ENCODE assay signal across 8 cellular contexts in the genomic region with DNA sequence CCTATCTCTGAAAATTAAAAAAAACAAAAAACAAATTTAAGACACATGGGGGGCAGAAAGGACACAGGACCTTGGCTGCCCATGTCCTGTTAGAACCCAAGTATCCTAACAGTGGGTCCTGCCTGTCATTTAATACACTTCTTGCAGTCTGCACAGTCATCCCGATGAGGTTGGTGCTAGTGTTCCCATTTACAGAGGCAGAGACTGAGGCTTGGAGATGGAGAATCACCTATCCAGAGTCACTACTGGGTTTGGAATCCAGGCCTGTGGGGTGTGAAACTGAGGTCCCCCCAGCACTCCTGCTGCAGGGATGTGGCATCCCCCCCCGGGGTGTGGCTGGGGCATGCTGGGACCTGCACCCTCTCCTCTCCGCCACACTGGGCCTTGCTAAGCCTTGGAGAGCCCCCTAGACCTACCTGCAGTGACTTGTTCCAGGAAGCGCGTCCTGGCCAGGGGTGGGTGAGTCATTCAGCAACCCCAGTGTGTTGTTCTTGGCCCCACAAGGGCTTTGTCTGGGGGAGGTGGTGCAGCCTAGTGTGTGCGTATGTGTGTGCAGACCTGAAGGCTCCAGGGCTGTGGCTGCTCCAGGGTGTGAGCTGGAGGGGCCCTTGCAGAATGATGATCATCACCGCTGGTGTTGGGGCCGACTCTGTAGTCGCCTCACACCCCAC. TPM values are rescaled to one million over a fixed set of nuclear protein-coding genes. Genes with fewer than 3 reads are reported as not detected.
DNase-seq lines count a peak whose midpoint lies in the region; ATAC-seq and TF ChIP-seq lines count a peak whose summit lies in the region.

No MANE protein-coding gene starts in this region.

- H3K9me3 ChIP-seq in skeletal muscle satellite cell (replicated peaks; ENCODE audit: low read length) (no peaks in the 10 kb centered on the region), heart left ventricle (no peaks in the 10 kb centered on the region)

- no peak for TF ChIP-seq POLR2A in heart left ventricle (IDR thresholded peaks at IDR 0.05)

- H3K27ac Mint-ChIP-seq in activated naive CD8-positive, alpha-beta T cell, result peak overlapping the region; percentile 78

- intact Hi-C loops in heart left ventricle (cut with DNase I), result no loop called here

- H3K4me3 Mint-ChIP-seq in activated naive CD8-positive, alpha-beta T cell, result no peak overlapping the region

- no peak overlapping the region for H3K27ac ChIP-seq in heart left ventricle

- H3K4me2 ChIP-seq in skeletal muscle satellite cell (ENCODE audit: low read length), result peak overlapping the region; percentile 31

- H3K36me3 ChIP-seq in skeletal muscle satellite cell (ENCODE audit: insufficient read depth, low read length), result no peaks in the 10 kb centered on the region
- no peaks in the 10 kb centered on the region for H3K36me3 ChIP-seq in heart left ventricle

- no peak overlapping the region for H3K4me3 ChIP-seq in skeletal muscle satellite cell (ENCODE audit: low read length)
- no peak overlapping the region for H3K4me3 ChIP-seq in heart left ventricle

- TF ChIP-seq CTCF in GM10248 (IDR thresholded peaks at IDR 0.05; ENCODE audit: control extremely low read depth, extremely low read depth, low read depth, missing control alignments) (no peak), heart left ventricle (IDR thresholded peaks at IDR 0.05) (no peak)

- H3K4me1 ChIP-seq in skeletal muscle satellite cell (ENCODE audit: control insufficient read depth, insufficient read depth, low read length) (peaks cover 24% of the 10 kb centered on the region), heart left ventricle (peaks cover 0 to 14% (median 11%) of the 10 kb centered on the region in 12 donors)

- POLR2A ChIA-PET in GM10248 (lab: Yijun Ruan, JAX), result no interaction called here

- CTCF ChIA-PET in GM10248 (lab: Yijun Ruan, JAX), result interaction anchor here (0.7 to 4.2 kb wide), 5 partner anchors 8 to 90 kb away, joined by 3 to 23 read pairs (median 3); partner anchors contain the start of gene BCAS4

- H3K9ac ChIP-seq in skeletal muscle satellite cell (ENCODE audit: low read depth, low read length), result no peak overlapping the region

- DNase-seq in GM10248 (ENCODE audit: extremely low spot score) (peak; percentile 91), cerebellar cortex (ENCODE audit: low spot score) (no peak), DMS 273 (lab: John Stamatoyannopoulos, UW; ENCODE audit: unreplicated experiment) (no peak), heart left ventricle (no peak)

- peaks cover 15% of the 10 kb centered on the region for H3K4me1 Mint-ChIP-seq in activated naive CD8-positive, alpha-beta T cell (ENCODE audit: low read depth)

- 88 to 96% (median 91%) methylated on average over 3 to 9 of the region's 9 CpGs for WGBS in heart left ventricle, 4 donors

- no peaks in the 10 kb centered on the region for H3K36me3 Mint-ChIP-seq in activated naive CD8-positive, alpha-beta T cell

- no peaks in the 10 kb centered on the region for H3K9me3 Mint-ChIP-seq in activated naive CD8-positive, alpha-beta T cell (ENCODE audit: low read depth)

- no peaks in the 10 kb centered on the region for H3K27me3 Mint-ChIP-seq in activated naive CD8-positive, alpha-beta T cell

- H3K27me3 ChIP-seq in skeletal muscle satellite cell (ENCODE audit: control insufficient read depth, insufficient read depth, low read length) (no peaks in the 10 kb centered on the region), heart left ventricle (no peaks in the 10 kb centered on the region)

- ATAC-seq in GM21381 (IDR thresholded peaks at IDR 0.05; ENCODE audit: unreplicated experiment) (peak; percentile 95), HG03571 (IDR thresholded peaks at IDR 0.05; ENCODE audit: unreplicated experiment) (peak; percentile 93), heart left ventricle (no peak)

RNA-seq across cellular contexts. Expression of gene BCAS4, which starts 49.7 kb away (rescaled TPM):
- total RNA-seq in skeletal muscle satellite cell (2012; rRNA removed), result 4.8 and 5.3 TPM in 2 replicates
- 1 to 10 TPM; 1.7 to 5.1 (median 2.1) TPM for total RNA-seq in heart left ventricle
- 1 to 10 TPM in 1 of 2 donors, under 1 TPM in 1; 0.78 to 1.8 TPM for polyA plus RNA-seq in heart left ventricle

Comparison
In these comparisons a context has a peak if more than half of its experiments do, and no peak if none do; other contexts are left out.
1. ATAC-seq: peak in GM21381 (single experiment) and HG03571 (single experiment); none in heart left ventricle (0 of 4).